Comparison of ENCODE assay signal across 1 cellular context in the genomic region with DNA sequence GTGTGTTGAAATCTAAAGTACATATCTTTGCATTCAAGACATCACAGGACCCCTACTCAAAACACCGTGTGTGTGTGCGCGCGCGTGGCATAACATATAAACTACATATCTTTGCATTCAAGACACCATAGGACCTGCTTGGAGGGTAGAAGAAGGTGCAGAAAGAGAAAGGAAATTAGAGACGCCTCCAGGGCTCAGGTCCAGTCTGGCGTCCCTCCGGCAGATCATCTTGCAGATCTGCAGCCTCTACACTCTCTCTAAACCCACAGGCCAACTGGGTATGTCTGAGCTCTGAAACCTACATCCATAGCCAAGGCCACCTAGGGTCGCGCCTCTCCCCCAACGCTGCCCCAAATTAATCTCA.
TF ChIP-seq lines count a peak whose summit lies in the region.

No MANE protein-coding gene starts in this region.

TF ChIP-seq in HCT116, 20 proteins besides CTCF, POLR2A, EP300 and RAD21:
- TF ChIP-seq TCF7L2 (IDR thresholded peaks at IDR 0.05; ENCODE audit: borderline replicate concordance, extremely low read depth, insufficient read depth, insufficient read length) (no peak), CEBPB (IDR thresholded peaks at IDR 0.05; ENCODE audit: low read depth) (no peak), EGR1 (IDR thresholded peaks at IDR 0.05; ENCODE audit: low read depth) (no peak), SP1 (IDR thresholded peaks at IDR 0.05; ENCODE audit: low read depth) (no peak), EZH2 (IDR thresholded peaks at IDR 0.05) (no peak), ELF1 (IDR thresholded peaks at IDR 0.05; ENCODE audit: borderline replicate concordance, low read depth) (no peak), ZNF274 (IDR thresholded peaks at IDR 0.05; ENCODE audit: low read depth, low read length) (no peak), JUND (IDR thresholded peaks at IDR 0.05) (no peak), ZFX (IDR thresholded peaks at IDR 0.05) (no peak), POLR2AphosphoS5 (IDR thresholded peaks at IDR 0.05; ENCODE audit: low read depth, low read length) (no peak), CBX3 (IDR thresholded peaks at IDR 0.05; ENCODE audit: low read depth) (no peak), EZH2phosphoT487 (IDR thresholded peaks at IDR 0.05; ENCODE audit: borderline replicate concordance) (no peak), SRF (IDR thresholded peaks at IDR 0.05; ENCODE audit: low read depth) (no peak), FOSL1 (IDR thresholded peaks at IDR 0.05; ENCODE audit: low read depth) (no peak), SIN3A (IDR thresholded peaks at IDR 0.05; ENCODE audit: low read depth) (no peak)
- TF ChIP-seq, protein P1, sequence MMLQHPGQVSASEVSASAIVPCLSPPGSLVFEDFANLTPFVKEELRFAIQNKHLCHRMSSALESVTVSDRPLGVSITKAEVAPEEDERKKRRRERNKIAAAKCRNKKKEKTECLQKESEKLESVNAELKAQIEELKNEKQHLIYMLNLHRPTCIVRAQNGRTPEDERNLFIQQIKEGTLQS (IDR thresholded peaks at IDR 0.05) = no peak
- TF ChIP-seq, protein P2, sequence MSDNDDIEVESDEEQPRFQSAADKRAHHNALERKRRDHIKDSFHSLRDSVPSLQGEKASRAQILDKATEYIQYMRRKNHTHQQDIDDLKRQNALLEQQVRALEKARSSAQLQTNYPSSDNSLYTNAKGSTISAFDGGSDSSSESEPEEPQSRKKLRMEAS (IDR thresholded peaks at IDR 0.05) = no peak
- TF ChIP-seq, protein P3, sequence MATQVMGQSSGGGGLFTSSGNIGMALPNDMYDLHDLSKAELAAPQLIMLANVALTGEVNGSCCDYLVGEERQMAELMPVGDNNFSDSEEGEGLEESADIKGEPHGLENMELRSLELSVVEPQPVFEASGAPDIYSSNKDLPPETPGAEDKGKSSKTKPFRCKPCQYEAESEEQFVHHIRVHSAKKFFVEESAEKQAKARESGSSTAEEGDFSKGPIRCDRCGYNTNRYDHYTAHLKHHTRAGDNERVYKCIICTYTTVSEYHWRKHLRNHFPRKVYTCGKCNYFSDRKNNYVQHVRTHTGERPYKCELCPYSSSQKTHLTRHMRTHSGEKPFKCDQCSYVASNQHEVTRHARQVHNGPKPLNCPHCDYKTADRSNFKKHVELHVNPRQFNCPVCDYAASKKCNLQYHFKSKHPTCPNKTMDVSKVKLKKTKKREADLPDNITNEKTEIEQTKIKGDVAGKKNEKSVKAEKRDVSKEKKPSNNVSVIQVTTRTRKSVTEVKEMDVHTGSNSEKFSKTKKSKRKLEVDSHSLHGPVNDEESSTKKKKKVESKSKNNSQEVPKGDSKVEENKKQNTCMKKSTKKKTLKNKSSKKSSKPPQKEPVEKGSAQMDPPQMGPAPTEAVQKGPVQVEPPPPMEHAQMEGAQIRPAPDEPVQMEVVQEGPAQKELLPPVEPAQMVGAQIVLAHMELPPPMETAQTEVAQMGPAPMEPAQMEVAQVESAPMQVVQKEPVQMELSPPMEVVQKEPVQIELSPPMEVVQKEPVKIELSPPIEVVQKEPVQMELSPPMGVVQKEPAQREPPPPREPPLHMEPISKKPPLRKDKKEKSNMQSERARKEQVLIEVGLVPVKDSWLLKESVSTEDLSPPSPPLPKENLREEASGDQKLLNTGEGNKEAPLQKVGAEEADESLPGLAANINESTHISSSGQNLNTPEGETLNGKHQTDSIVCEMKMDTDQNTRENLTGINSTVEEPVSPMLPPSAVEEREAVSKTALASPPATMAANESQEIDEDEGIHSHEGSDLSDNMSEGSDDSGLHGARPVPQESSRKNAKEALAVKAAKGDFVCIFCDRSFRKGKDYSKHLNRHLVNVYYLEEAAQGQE (IDR thresholded peaks at IDR 0.05; ENCODE audit: low read depth) = no peak
